1 cellular context compared by ENCODE assay signal in the genomic region with DNA sequence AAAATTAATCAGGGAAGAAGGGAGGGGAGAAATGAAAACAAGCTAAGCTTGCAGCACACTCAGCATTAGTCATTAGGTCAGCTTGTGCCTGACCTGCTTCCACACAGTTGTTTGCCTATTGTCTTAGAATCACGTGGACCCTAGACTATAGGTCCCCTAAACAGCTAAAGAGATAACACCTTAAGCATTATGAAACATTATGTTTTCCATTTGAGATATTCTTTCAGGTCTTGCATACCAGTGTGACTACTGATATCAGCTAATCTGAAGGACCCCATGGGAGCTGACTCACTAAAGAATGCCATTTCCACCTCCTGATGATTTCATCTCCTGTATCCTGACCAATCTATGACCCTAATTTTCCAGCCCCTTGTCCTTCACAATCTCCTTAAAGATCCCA.
TF ChIP-seq lines count a peak whose summit lies in the region.

No MANE protein-coding gene starts in this region.

TF ChIP-seq in HepG2, 621 proteins besides CTCF, POLR2A, EP300 and RAD21 (continued from another document):
- TF ChIP-seq, protein P1, sequence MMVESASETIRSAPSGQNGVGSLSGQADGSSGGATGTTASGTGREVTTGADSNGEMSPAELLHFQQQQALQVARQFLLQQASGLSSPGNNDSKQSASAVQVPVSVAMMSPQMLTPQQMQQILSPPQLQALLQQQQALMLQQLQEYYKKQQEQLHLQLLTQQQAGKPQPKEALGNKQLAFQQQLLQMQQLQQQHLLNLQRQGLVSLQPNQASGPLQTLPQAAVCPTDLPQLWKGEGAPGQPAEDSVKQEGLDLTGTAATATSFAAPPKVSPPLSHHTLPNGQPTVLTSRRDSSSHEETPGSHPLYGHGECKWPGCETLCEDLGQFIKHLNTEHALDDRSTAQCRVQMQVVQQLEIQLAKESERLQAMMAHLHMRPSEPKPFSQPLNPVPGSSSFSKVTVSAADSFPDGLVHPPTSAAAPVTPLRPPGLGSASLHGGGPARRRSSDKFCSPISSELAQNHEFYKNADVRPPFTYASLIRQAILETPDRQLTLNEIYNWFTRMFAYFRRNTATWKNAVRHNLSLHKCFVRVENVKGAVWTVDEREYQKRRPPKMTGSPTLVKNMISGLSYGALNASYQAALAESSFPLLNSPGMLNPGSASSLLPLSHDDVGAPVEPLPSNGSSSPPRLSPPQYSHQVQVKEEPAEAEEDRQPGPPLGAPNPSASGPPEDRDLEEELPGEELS (CRISPR knock-in tag; IDR thresholded peaks at IDR 0.05) = peak; percentile 27; the same call in 1 of the 2 replicates
- no peak for TF ChIP-seq SOX6 (IDR thresholded peaks at IDR 0.05)
- TF ChIP-seq SOX6 (CRISPR knock-in tag; IDR thresholded peaks at IDR 0.05) = peak; percentile 92
- TF ChIP-seq, protein P2, sequence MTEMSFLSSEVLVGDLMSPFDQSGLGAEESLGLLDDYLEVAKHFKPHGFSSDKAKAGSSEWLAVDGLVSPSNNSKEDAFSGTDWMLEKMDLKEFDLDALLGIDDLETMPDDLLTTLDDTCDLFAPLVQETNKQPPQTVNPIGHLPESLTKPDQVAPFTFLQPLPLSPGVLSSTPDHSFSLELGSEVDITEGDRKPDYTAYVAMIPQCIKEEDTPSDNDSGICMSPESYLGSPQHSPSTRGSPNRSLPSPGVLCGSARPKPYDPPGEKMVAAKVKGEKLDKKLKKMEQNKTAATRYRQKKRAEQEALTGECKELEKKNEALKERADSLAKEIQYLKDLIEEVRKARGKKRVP (CRISPR knock-in tag; IDR thresholded peaks at IDR 0.05) = peak in 1 of 2 experiments; percentile 75; a peak in 1 of 4 replicates
- TF ChIP-seq NR2F2 (IDR thresholded peaks at IDR 0.05; ENCODE audit: borderline replicate concordance, low read depth) = peak; percentile 57; the same call in 1 of the 2 replicates
- TF ChIP-seq, protein P3, sequence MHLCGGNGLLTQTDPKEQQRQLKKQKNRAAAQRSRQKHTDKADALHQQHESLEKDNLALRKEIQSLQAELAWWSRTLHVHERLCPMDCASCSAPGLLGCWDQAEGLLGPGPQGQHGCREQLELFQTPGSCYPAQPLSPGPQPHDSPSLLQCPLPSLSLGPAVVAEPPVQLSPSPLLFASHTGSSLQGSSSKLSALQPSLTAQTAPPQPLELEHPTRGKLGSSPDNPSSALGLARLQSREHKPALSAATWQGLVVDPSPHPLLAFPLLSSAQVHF (CRISPR knock-in tag; IDR thresholded peaks at IDR 0.05) = no peak
- TF ChIP-seq, protein P4, sequence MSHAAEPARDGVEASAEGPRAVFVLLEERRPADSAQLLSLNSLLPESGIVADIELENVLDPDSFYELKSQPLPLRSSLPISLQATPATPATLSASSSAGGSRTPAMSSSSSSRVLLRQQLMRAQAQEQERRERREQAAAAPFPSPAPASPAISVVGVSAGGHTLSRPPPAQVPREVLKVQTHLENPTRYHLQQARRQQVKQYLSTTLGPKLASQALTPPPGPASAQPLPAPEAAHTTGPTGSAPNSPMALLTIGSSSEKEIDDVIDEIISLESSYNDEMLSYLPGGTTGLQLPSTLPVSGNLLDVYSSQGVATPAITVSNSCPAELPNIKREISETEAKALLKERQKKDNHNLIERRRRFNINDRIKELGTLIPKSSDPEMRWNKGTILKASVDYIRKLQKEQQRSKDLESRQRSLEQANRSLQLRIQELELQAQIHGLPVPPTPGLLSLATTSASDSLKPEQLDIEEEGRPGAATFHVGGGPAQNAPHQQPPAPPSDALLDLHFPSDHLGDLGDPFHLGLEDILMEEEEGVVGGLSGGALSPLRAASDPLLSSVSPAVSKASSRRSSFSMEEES (CRISPR knock-in tag; IDR thresholded peaks at IDR 0.05) = peak; percentile 80
- TF ChIP-seq CHD2 (IDR thresholded peaks at IDR 0.05; ENCODE audit: low read depth, low read length) = no peak
- no peak for TF ChIP-seq ZNF337 (CRISPR knock-in tag; IDR thresholded peaks at IDR 0.05; ENCODE audit: borderline replicate concordance, low read depth)
- peak; percentile 34 to 44; a peak in 2 of 4 replicates for TF ChIP-seq MAFK (conservative IDR thresholded peaks at IDR 0.05 in 1 of 2, IDR thresholded peaks at IDR 0.05 in 1 of 2; ENCODE audit: low read length in 2 of 2)
- peak; percentile 70; the same call in 1 of the 2 replicates for TF ChIP-seq FOXA3 (CRISPR knock-in tag; IDR thresholded peaks at IDR 0.05)
- TF ChIP-seq HCFC1 (IDR thresholded peaks at IDR 0.05; ENCODE audit: low read depth, low read length) = no peak
- TF ChIP-seq, protein P5, sequence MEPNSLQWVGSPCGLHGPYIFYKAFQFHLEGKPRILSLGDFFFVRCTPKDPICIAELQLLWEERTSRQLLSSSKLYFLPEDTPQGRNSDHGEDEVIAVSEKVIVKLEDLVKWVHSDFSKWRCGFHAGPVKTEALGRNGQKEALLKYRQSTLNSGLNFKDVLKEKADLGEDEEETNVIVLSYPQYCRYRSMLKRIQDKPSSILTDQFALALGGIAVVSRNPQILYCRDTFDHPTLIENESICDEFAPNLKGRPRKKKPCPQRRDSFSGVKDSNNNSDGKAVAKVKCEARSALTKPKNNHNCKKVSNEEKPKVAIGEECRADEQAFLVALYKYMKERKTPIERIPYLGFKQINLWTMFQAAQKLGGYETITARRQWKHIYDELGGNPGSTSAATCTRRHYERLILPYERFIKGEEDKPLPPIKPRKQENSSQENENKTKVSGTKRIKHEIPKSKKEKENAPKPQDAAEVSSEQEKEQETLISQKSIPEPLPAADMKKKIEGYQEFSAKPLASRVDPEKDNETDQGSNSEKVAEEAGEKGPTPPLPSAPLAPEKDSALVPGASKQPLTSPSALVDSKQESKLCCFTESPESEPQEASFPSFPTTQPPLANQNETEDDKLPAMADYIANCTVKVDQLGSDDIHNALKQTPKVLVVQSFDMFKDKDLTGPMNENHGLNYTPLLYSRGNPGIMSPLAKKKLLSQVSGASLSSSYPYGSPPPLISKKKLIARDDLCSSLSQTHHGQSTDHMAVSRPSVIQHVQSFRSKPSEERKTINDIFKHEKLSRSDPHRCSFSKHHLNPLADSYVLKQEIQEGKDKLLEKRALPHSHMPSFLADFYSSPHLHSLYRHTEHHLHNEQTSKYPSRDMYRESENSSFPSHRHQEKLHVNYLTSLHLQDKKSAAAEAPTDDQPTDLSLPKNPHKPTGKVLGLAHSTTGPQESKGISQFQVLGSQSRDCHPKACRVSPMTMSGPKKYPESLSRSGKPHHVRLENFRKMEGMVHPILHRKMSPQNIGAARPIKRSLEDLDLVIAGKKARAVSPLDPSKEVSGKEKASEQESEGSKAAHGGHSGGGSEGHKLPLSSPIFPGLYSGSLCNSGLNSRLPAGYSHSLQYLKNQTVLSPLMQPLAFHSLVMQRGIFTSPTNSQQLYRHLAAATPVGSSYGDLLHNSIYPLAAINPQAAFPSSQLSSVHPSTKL (CRISPR knock-in tag; IDR thresholded peaks at IDR 0.05) = peak; percentile 87
- no peak for TF ChIP-seq AGO2 (optimal IDR thresholded peaks at IDR 0.05; ENCODE audit: low read depth, low read length)
- TF ChIP-seq, protein P6, sequence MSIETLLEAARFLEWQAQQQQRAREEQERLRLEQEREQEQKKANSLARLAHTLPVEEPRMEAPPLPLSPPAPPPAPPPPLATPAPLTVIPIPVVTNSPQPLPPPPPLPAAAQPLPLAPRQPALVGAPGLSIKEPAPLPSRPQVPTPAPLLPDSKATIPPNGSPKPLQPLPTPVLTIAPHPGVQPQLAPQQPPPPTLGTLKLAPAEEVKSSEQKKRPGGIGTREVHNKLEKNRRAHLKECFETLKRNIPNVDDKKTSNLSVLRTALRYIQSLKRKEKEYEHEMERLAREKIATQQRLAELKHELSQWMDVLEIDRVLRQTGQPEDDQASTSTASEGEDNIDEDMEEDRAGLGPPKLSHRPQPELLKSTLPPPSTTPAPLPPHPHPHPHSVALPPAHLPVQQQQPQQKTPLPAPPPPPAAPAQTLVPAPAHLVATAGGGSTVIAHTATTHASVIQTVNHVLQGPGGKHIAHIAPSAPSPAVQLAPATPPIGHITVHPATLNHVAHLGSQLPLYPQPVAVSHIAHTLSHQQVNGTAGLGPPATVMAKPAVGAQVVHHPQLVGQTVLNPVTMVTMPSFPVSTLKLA (IDR thresholded peaks at IDR 0.05) = 0 out of 2 replicates have a peak, but pooled peaks have one; percentile 16
- TF ChIP-seq ZNF749 (CRISPR knock-in tag; IDR thresholded peaks at IDR 0.05; ENCODE audit: borderline replicate concordance) = no peak
- TF ChIP-seq U2AF1 (optimal IDR thresholded peaks at IDR 0.05; ENCODE audit: low read depth, low read length) = no peak
- TF ChIP-seq MAFF (IDR thresholded peaks at IDR 0.05; ENCODE audit: low read depth, low read length) = peak; percentile 55; the same call in 1 of the 2 replicates
- no peak for TF ChIP-seq ZMYM3 (CRISPR knock-in tag; IDR thresholded peaks at IDR 0.05)
- TF ChIP-seq FOSL2 (CRISPR knock-in tag; IDR thresholded peaks at IDR 0.05) = peak; percentile 94
